Comparison of ENCODE assay signal across 19 cellular contexts in the genomic region with DNA sequence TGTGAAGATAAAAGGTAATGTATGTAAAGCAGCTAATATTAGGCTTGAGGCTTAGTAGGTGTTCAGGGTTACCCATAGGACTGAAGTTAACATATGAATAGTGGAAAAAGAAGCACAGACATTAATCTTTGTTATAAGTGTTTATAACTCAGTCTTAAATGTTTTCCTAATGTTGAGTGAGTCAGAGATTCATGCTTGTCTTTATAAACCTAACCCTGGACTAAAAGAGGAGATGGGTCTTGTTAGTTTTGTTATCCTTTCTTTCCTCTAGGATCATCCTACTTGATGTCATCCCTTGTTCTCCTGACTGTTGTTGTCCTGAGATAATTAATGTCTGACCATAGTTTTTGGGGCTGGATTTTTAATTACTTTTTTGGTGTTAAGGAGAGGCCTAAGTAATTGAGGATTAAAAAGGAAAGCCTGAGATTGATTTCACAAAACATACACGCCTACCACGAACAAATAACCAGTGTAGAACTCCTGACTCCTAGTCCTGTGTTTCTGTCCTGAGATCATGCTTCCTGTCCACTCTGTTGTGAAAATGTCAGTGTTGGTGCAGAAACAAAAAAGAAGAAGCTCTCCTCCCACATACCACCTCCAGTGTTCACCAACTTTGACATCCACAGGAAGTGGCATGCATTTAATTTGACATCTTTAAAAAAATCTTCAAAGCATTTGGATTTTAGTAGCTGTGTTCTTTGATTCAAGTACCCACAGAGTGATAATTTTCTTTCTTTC. TPM values are rescaled to one million over a fixed set of nuclear protein-coding genes. Genes with fewer than 3 reads are reported as not detected.
DNase-seq lines count a peak whose midpoint lies in the region; ATAC-seq, FAIRE-seq and TF ChIP-seq lines count a peak whose summit lies in the region.
"Had no signal": no experiment of that assay in that cellular context is flagged by ENCODE, and none has a peak within 500 bp of the region (broad histone marks: within the 10 kb centered on the region; RNA-seq: fewer than 3 reads in every experiment).

No MANE protein-coding gene starts in this region.

- H3K4me1 Mint-ChIP-seq in astrocyte (ENCODE audit: low read depth, unreplicated experiment) = peaks cover 11% of the 10 kb centered on the region

- no peak for DNase-seq in right atrium auricular region (ENCODE audit: low spot score)
- no peak for DNase-seq in Right ventricle myocardium inferior (ENCODE audit: missing footprints)
- peak; percentile 8 for DNase-seq in astrocyte (ENCODE audit: low read depth)
- no peak for DNase-seq in vagina (ENCODE audit: extremely low spot score in 2 of 2)
- no peak for DNase-seq in NCI-H2029 treated with DMSO at 0.1 percent for 48 hours (lab: John Stamatoyannopoulos, UW)
- DNase-seq in activated gamma-delta T cell (lab: John Stamatoyannopoulos, UW) = no peak
- DNase-seq in activated CD8-positive, alpha-beta memory T cell treated with anti-CD3 and anti-CD28 coated beads, Interleukin-2, amount 50 U/mL, for 48 hours = no peak
- DNase-seq: ACHN; activated CD8-positive, alpha-beta T cell treated with anti-CD3 and anti-CD28 coated beads, Interleukin-2, amount 10 ng/mL, durations not matched to agents 7 days and 5 days; activated effector memory CD4-positive, alpha-beta T cell treated with anti-CD3 and anti-CD28 coated beads, Interleukin-2, amount 50 U/mL, for 16 hours; brain microvascular endothelial cell; DMS 273 treated with DMSO at 0.1 percent for 48 hours; NCI-H1417; NCI-H446; T-helper 9 cell had no signal

- H3K4me2 ChIP-seq in astrocyte (ENCODE audit: low read length) = no peak overlapping the region
- H3K4me2 ChIP-seq: hepatocyte had no signal

- no peaks in the 10 kb centered on the region for H3K79me2 ChIP-seq in astrocyte (ENCODE audit: insufficient read depth, low read length)

- ATAC-seq in Right ventricle myocardium inferior = no peak
- ATAC-seq: activated CD8-positive, alpha-beta T cell treated with anti-CD3 and anti-CD28 coated beads, Interleukin-2, amount 10 ng/mL, durations not matched to agents 7 days and 5 days had no signal

- H3K36me3 ChIP-seq in right atrium auricular region (no peaks in the 10 kb centered on the region), astrocyte (ENCODE audit: insufficient read depth, low read length) (no peaks in the 10 kb centered on the region), muscle layer of duodenum (ENCODE audit: control insufficient read depth in 1 of 2, insufficient read depth in 2 of 2, low read length in 2 of 2) (no peaks in the 10 kb centered on the region), vagina (no peaks in the 10 kb centered on the region)
- H3K36me3 ChIP-seq: brain microvascular endothelial cell had no signal

- intact Hi-C loops in Right ventricle myocardium inferior (cut with DNase I) = no loop called here
- intact Hi-C loops in vagina (cut with DNase I) = no loop called here

- no peak overlapping the region for H3K4me3 ChIP-seq in right atrium auricular region
- no peak overlapping the region for H3K4me3 ChIP-seq in astrocyte (ENCODE audit: insufficient read depth, low read depth, low read length)
- H3K4me3 ChIP-seq in muscle layer of duodenum (ENCODE audit: low read depth in 1 of 2, low read length in 2 of 2) = no peak overlapping the region
- H3K4me3 ChIP-seq in vagina = peak overlapping the region; percentile 21 to 27
- H3K4me3 ChIP-seq: hepatocyte had no signal

- H3K4me1 ChIP-seq in right atrium auricular region (peaks cover 0 to 82% of the 10 kb centered on the region in 2 donors), astrocyte (ENCODE audit: insufficient read depth, low read length) (no peaks in the 10 kb centered on the region), muscle layer of duodenum (ENCODE audit: control insufficient read depth in 1 of 2, insufficient read depth in 2 of 2, low read length in 2 of 2) (peaks cover 23 to 74% of the 10 kb centered on the region in 2 donors), vagina (peaks cover 49% of the 10 kb centered on the region)

- H3K27me3 Mint-ChIP-seq in astrocyte (ENCODE audit: low read depth, unreplicated experiment) = no peaks in the 10 kb centered on the region

- H3K9ac ChIP-seq in astrocyte (ENCODE audit: low read length) = no peak overlapping the region

- no peaks in the 10 kb centered on the region for H4K20me1 ChIP-seq in astrocyte (ENCODE audit: insufficient read depth, low read length)

- no peak overlapping the region for H2AFZ ChIP-seq in astrocyte (ENCODE audit: low read depth, low read length)
- H2AFZ ChIP-seq: hepatocyte had no signal

- H3K9me3 ChIP-seq in right atrium auricular region = no peaks in the 10 kb centered on the region
- H3K9me3 ChIP-seq in astrocyte (ENCODE audit: insufficient read depth, low read depth, low read length) = no peaks in the 10 kb centered on the region
- no peaks in the 10 kb centered on the region for H3K9me3 ChIP-seq in muscle layer of duodenum (ENCODE audit: control insufficient read depth in 1 of 2, low read length in 2 of 2)
- H3K9me3 ChIP-seq in vagina = no peaks in the 10 kb centered on the region

- H3K27me3 ChIP-seq in right atrium auricular region (no peaks in the 10 kb centered on the region), astrocyte (ENCODE audit: insufficient read depth, low read length) (peaks cover 3% of the 10 kb centered on the region), muscle layer of duodenum (ENCODE audit: low read depth, low read length) (no peaks in the 10 kb centered on the region), vagina (no peaks in the 10 kb centered on the region)
- H3K27me3 ChIP-seq: brain microvascular endothelial cell, hepatocyte had no signal

- no peak overlapping the region for H3K27ac Mint-ChIP-seq in astrocyte (ENCODE audit: unreplicated experiment)
- H3K27ac Mint-ChIP-seq: activated CD8-positive, alpha-beta T cell treated with anti-CD3 and anti-CD28 coated beads, Interleukin-2, amount 10 ng/mL, durations not matched to agents 7 days and 5 days had no signal

- peak overlapping the region; percentile 40 to 59 for H3K27ac ChIP-seq in right atrium auricular region
- H3K27ac ChIP-seq in astrocyte (ENCODE audit: low read depth, low read length) = no peak overlapping the region
- peak overlapping the region; percentile 52 for H3K27ac ChIP-seq in muscle layer of duodenum (ENCODE audit: low read length)
- H3K27ac ChIP-seq in vagina = peak overlapping the region; percentile 85
- H3K27ac ChIP-seq: brain microvascular endothelial cell, hepatocyte had no signal

- TF ChIP-seq CTCF in right atrium auricular region (IDR thresholded peaks at IDR 0.05) (no peak), astrocyte (IDR thresholded peaks at IDR 0.05; ENCODE audit: insufficient read depth, low read depth, low read length) (no peak), vagina (IDR thresholded peaks at IDR 0.05) (no peak)

- no peak for FAIRE-seq in astrocyte (lab: Jason Lieb, UNC)
- FAIRE-seq: RCC 7860 had no signal

- H3K36me3 Mint-ChIP-seq in astrocyte (ENCODE audit: low read depth, unreplicated experiment) = no peaks in the 10 kb centered on the region

- H3K4me3 Mint-ChIP-seq in astrocyte (ENCODE audit: unreplicated experiment) = no peak overlapping the region
- H3K4me3 Mint-ChIP-seq: activated CD8-positive, alpha-beta T cell treated with anti-CD3 and anti-CD28 coated beads, Interleukin-2, amount 10 ng/mL, durations not matched to agents 7 days and 5 days; neural crest cell had no signal

- no peak for TF ChIP-seq POLR2A in vagina (IDR thresholded peaks at IDR 0.05)

- H3K9me3 Mint-ChIP-seq in astrocyte (ENCODE audit: unreplicated experiment) = peaks cover 8% of the 10 kb centered on the region

RNA-seq across cellular contexts. Expression of a gene that starts 8.4 kb away (rescaled TPM):
- 10 to 100 TPM; 47.6 to 68.6 TPM for total RNA-seq in right atrium auricular region
- 71.0 TPM for total RNA-seq in Right ventricle myocardium inferior
- 6.0 and 6.2 TPM in 2 replicates for total RNA-seq in astrocyte
- total RNA-seq in vagina = 57.7 TPM
- total RNA-seq: activated CD8-positive, alpha-beta T cell treated with anti-CD3 and anti-CD28 coated beads, Interleukin-2, amount 10 ng/mL, durations not matched to agents 7 days and 5 days had no signal

Comparison
In these comparisons a context has a peak if more than half of its experiments do, and no peak if none do; other contexts are left out.
1. H3K4me3 ChIP-seq: peak in vagina (2 of 2); none in right atrium auricular region (0 of 2), astrocyte (single experiment) and muscle layer of duodenum (0 of 2).